Comparison of ENCODE assay signal across 1 cellular context in the genomic region with DNA sequence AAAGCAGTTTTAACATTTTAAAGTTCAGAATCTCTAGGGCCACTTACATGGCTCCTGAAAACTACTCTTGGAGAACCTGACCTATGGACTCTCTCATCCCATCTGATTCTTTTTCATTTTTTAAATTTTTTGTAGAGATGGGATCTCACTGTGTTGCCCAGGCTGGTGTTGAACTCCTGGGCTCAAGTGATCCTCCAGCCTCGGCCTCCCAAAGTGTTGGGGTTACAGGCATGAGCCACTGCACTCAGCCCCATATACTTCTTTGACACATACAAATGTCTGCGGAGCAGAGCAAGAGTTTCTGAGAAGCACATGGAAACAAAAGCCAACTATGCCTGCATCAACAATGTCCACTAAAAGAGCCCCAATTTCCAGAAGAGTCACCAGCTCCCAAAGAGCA.
TF ChIP-seq lines count a peak whose summit lies in the region.

No MANE protein-coding gene starts in this region.

TF ChIP-seq in HepG2, 621 proteins besides CTCF, POLR2A, EP300 and RAD21 (continued from another document):
- TF ChIP-seq, protein P1, sequence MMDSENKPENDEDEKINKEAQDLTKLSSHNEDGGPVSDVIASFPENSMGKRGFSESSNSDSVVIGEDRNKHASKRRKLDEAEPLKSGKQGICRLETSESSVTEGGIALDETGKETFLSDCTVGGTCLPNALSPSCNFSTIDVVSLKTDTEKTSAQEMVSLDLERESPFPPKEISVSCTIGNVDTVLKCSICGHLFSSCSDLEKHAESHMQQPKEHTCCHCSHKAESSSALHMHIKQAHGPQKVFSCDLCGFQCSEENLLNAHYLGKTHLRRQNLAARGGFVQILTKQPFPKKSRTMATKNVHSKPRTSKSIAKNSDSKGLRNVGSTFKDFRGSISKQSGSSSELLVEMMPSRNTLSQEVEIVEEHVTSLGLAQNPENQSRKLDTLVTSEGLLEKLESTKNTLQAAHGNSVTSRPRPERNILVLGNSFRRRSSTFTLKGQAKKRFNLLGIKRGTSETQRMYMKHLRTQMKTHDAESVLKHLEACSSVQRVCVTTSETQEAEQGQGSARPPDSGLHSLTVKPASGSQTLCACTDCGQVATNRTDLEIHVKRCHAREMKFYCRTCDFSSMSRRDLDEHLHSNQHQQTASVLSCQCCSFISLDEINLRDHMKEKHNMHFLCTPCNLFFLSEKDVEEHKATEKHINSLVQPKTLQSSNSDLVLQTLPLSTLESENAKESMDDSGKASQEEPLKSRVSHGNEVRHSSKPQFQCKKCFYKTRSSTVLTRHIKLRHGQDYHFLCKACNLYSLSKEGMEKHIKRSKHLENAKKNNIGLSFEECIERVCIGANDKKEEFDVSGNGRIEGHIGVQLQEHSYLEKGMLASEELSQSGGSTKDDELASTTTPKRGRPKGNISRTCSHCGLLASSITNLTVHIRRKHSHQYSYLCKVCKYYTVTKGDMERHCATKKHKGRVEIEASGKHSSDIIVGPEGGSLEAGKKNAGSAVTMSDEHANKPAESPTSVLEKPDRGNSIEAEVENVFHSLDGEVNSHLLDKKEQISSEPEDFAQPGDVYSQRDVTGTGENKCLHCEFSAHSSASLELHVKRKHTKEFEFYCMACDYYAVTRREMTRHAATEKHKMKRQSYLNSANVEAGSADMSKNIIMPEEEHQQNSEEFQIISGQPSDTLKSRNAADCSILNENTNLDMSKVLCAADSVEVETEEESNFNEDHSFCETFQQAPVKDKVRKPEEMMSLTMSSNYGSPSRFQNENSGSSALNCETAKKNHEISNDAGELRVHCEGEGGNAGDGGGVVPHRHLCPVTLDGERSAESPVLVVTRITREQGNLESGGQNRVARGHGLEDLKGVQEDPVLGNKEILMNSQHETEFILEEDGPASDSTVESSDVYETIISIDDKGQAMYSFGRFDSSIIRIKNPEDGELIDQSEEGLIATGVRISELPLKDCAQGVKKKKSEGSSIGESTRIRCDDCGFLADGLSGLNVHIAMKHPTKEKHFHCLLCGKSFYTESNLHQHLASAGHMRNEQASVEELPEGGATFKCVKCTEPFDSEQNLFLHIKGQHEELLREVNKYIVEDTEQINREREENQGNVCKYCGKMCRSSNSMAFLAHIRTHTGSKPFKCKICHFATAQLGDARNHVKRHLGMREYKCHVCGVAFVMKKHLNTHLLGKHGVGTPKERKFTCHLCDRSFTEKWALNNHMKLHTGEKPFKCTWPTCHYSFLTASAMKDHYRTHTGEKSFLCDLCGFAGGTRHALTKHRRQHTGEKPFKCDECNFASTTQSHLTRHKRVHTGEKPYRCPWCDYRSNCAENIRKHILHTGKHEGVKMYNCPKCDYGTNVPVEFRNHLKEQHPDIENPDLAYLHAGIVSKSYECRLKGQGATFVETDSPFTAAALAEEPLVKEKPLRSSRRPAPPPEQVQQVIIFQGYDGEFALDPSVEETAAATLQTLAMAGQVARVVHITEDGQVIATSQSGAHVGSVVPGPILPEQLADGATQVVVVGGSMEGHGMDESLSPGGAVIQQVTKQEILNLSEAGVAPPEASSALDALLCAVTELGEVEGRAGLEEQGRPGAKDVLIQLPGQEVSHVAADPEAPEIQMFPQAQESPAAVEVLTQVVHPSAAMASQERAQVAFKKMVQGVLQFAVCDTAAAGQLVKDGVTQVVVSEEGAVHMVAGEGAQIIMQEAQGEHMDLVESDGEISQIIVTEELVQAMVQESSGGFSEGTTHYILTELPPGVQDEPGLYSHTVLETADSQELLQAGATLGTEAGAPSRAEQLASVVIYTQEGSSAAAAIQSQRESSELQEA (CRISPR knock-in tag; IDR thresholded peaks at IDR 0.05; ENCODE audit: not compliant biosample characterization) = no peak
- TF ChIP-seq PHF8 (CRISPR knock-in tag; IDR thresholded peaks at IDR 0.05) = no peak
- TF ChIP-seq ZNF660 (CRISPR knock-in tag; IDR thresholded peaks at IDR 0.05; ENCODE audit: borderline replicate concordance, low read depth) = no peak
- peak; percentile 88 for TF ChIP-seq ZNF121 (CRISPR knock-in tag; IDR thresholded peaks at IDR 0.05)
- TF ChIP-seq RFX3 (CRISPR knock-in tag; IDR thresholded peaks at IDR 0.05) = no peak
